Comparison of ENCODE assay signal across 8 cellular contexts in the genomic region with DNA sequence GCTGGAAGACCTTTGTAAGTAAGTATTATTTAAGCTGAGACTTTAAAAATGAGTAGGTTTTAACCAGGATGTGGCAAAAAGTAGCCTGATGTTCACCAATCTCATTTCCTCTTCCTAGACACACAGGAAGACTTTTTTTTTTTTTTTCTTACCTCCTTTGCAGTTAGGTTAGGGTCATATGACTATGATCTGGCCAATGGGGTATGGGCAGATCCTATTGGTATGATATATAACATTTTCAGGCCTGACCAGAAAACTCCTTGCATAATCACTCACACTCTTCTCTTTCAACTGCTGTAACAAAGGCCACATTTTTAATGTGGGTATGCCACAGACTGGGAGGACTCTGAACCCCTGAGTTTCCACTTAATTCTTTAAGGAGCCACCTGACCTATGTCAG. TPM values are rescaled to one million over a fixed set of nuclear protein-coding genes. Genes with fewer than 3 reads are reported as not detected.
DNase-seq lines count a peak whose midpoint lies in the region; ATAC-seq and TF ChIP-seq lines count a peak whose summit lies in the region.
"Had no signal": no experiment of that assay in that cellular context is flagged by ENCODE, and none has a peak within 500 bp of the region (broad histone marks: within the 10 kb centered on the region; RNA-seq: fewer than 3 reads in every experiment).

No MANE protein-coding gene starts in this region.

- no peaks in the 10 kb centered on the region for H3K27me3 Mint-ChIP-seq in activated CD8-positive, alpha-beta T cell treated with anti-CD3 and anti-CD28 coated beads for 36 hours

- H3K9me3 ChIP-seq in neuronal stem cell (replicated peaks in 1 of 2; ENCODE audit: control insufficient read depth in 2 of 2, insufficient read depth in 1 of 2, low read depth in 1 of 2, low read length in 2 of 2) (no peaks in the 10 kb centered on the region), uterus (no peaks in the 10 kb centered on the region)

- intact Hi-C loops in activated CD8-positive, alpha-beta T cell treated with anti-CD3 and anti-CD28 coated beads for 36 hours (cut with micrococcal nuclease), result loop anchor here (5.0 kb wide), 1 partner anchor 41 kb away; no protein-coding TSS in a partner anchor
- intact Hi-C loops in uterus (cut with DNase I; ENCODE audit: low total_unique reads), result loop anchor here (10.0 kb wide), 1 partner anchor 112 kb away; no protein-coding TSS in a partner anchor

- H3K4me2 ChIP-seq in KMS-11, result peak overlapping the region; percentile 25; the same call in 1 of the 2 replicates
- H3K4me2 ChIP-seq in neuronal stem cell (ENCODE audit: insufficient read depth, low read length, poor library complexity, severe bottlenecking), result no peak overlapping the region

- H3K36me3 ChIP-seq in KMS-11 (ENCODE audit: insufficient read depth) (no peaks in the 10 kb centered on the region), neuronal stem cell (replicated peaks in 1 of 2; ENCODE audit: control insufficient read depth in 2 of 2, insufficient read depth in 2 of 2, low read length in 2 of 2) (no peaks in the 10 kb centered on the region), uterus (no peaks in the 10 kb centered on the region)

- peaks cover 11% of the 10 kb centered on the region for H3K36me3 Mint-ChIP-seq in activated CD8-positive, alpha-beta T cell treated with anti-CD3 and anti-CD28 coated beads for 36 hours (ENCODE audit: low read depth)

- H3K9me3 Mint-ChIP-seq in activated CD8-positive, alpha-beta T cell treated with anti-CD3 and anti-CD28 coated beads for 36 hours, result peaks cover 9% of the 10 kb centered on the region

- no peak overlapping the region for H2BK12ac ChIP-seq in neuronal stem cell (ENCODE audit: low read length)

- H4K20me1 ChIP-seq in KMS-11 (ENCODE audit: insufficient read depth), result no peaks in the 10 kb centered on the region

- no peak overlapping the region for H3K4me3 ChIP-seq in GM12864 (ENCODE audit: low read depth, low read length)
- no peak overlapping the region for H3K4me3 ChIP-seq in KMS-11 (IDR thresholded peaks at IDR 0.05; ENCODE audit: insufficient read depth, low read depth, low read length)
- H3K4me3 ChIP-seq in neuronal stem cell (ENCODE audit: low read length in 2 of 2), result no peak overlapping the region
- no peak overlapping the region for H3K4me3 ChIP-seq in uterus

- peak; percentile 14 for ATAC-seq in activated CD8-positive, alpha-beta T cell treated with anti-CD3 and anti-CD28 coated beads for 36 hours
- no peak for ATAC-seq in GM18867 (IDR thresholded peaks at IDR 0.05; ENCODE audit: unreplicated experiment)

- no peak overlapping the region for H3K14ac ChIP-seq in neuronal stem cell (ENCODE audit: low read length)

- no peak overlapping the region for H3K9ac ChIP-seq in KMS-11
- no peak overlapping the region for H3K9ac ChIP-seq in neuronal stem cell (ENCODE audit: low read depth, low read length, poor library complexity)

- no peak for TF ChIP-seq CTCF in GM12864 (IDR thresholded peaks at IDR 0.05; ENCODE audit: low read depth, low read length, missing control alignments)
- no peak for TF ChIP-seq CTCF in KMS-11 (conservative IDR thresholded peaks at IDR 0.05; ENCODE audit: low read depth, low read length)
- no peak for TF ChIP-seq CTCF in activated CD8-positive, alpha-beta T cell treated with anti-CD3 and anti-CD28 coated beads for 36 hours (IDR thresholded peaks at IDR 0.05)
- no peak for TF ChIP-seq CTCF in uterus (IDR thresholded peaks at IDR 0.05)

- peaks cover 3% of the 10 kb centered on the region for H3K79me1 ChIP-seq in neuronal stem cell (ENCODE audit: low read depth, low read length)

- H3K4me1 Mint-ChIP-seq in activated CD8-positive, alpha-beta T cell treated with anti-CD3 and anti-CD28 coated beads for 36 hours (ENCODE audit: low read depth), result peaks cover 61% of the 10 kb centered on the region

- POLR2A ChIA-PET in activated CD8-positive, alpha-beta T cell treated with anti-CD3 and anti-CD28 coated beads for 36 hours (lab: Charles Lee), result interaction anchor here (0.6 to 9.2 kb wide), 3 partner anchors 15 to 133 kb away, joined by 5 to 113 read pairs (median 5); a partner anchor contains a TSS

- H3K27me3 ChIP-seq in KMS-11 (ENCODE audit: insufficient read depth, low read depth), result no peaks in the 10 kb centered on the region
- H3K27me3 ChIP-seq in neuronal stem cell (ENCODE audit: control insufficient read depth in 3 of 3, insufficient read depth in 3 of 3, low read depth in 1 of 3, low read length in 3 of 3), result no peaks in the 10 kb centered on the region
- H3K27me3 ChIP-seq in uterus, result no peaks in the 10 kb centered on the region

- no peak overlapping the region for H3K18ac ChIP-seq in neuronal stem cell (ENCODE audit: low read length)

- H3K4me1 ChIP-seq in KMS-11 (ENCODE audit: low read depth, poor library complexity, severe bottlenecking) (peaks cover 22% of the 10 kb centered on the region), neuronal stem cell (ENCODE audit: control insufficient read depth in 2 of 2, insufficient read depth in 1 of 2, low read depth in 1 of 2, low read length in 2 of 2) (peaks cover 2 to 3% of the 10 kb centered on the region in 2 donors), uterus (peaks cover 0 to 3% of the 10 kb centered on the region in 2 donors)

- no peak overlapping the region for H3K4ac ChIP-seq in neuronal stem cell (ENCODE audit: low read length)

- CTCF ChIA-PET in activated CD8-positive, alpha-beta T cell treated with anti-CD3 and anti-CD28 coated beads for 36 hours (lab: Charles Lee), result interaction anchor here (0.9 to 7.1 kb wide), 3 partner anchors 15 to 110 kb away, joined by 3 to 36 read pairs (median 3); a partner anchor contains a TSS

- no peak overlapping the region for H2BK5ac ChIP-seq in neuronal stem cell (ENCODE audit: low read length)

- no peak overlapping the region for H4K8ac ChIP-seq in neuronal stem cell (ENCODE audit: low read depth, low read length)

- H4K91ac ChIP-seq in neuronal stem cell (ENCODE audit: low read depth, low read length, poor library complexity), result no peak overlapping the region

- DNase-seq in GM12864 (ENCODE audit: low read depth), result peak; percentile 67
- peak; percentile 67 for DNase-seq in activated CD8-positive, alpha-beta T cell treated with anti-CD3 and anti-CD28 coated beads for 36 hours
- DNase-seq in neuronal stem cell (ENCODE audit: low spot score), result no peak
- no peak for DNase-seq in uterus
- no peak for DNase-seq in T-helper 9 cell
- DNase-seq: NCI-H1105 had no signal

- H2BK15ac ChIP-seq in neuronal stem cell (ENCODE audit: low read length), result no peak overlapping the region

- H2AFZ ChIP-seq in KMS-11 (ENCODE audit: low read depth) (peak overlapping the region; percentile 36; the same call in 1 of the 2 replicates), neuronal stem cell (ENCODE audit: low read length) (peak overlapping the region; percentile 32)

- no peak for TF ChIP-seq POLR2A in uterus (IDR thresholded peaks at IDR 0.05)

- no peak overlapping the region for H2AK5ac ChIP-seq in neuronal stem cell (ENCODE audit: low read depth, low read length)

- no peak overlapping the region for H2BK120ac ChIP-seq in neuronal stem cell (ENCODE audit: low read depth, low read length)

- H3K27ac Mint-ChIP-seq in activated CD8-positive, alpha-beta T cell treated with anti-CD3 and anti-CD28 coated beads for 36 hours, result peak overlapping the region; percentile 92

- H3K4me3 Mint-ChIP-seq in activated CD8-positive, alpha-beta T cell treated with anti-CD3 and anti-CD28 coated beads for 36 hours, result peak overlapping the region; percentile 25

- H3K27ac ChIP-seq in KMS-11, result no peak overlapping the region
- H3K27ac ChIP-seq in neuronal stem cell (replicated peaks; ENCODE audit: low read length), result no peak overlapping the region
- H3K27ac ChIP-seq in uterus, result no peak overlapping the region

- no peak overlapping the region for H3K23ac ChIP-seq in neuronal stem cell (ENCODE audit: low read depth, low read length, poor library complexity)

- no peaks in the 10 kb centered on the region for H3K79me2 ChIP-seq in KMS-11 (ENCODE audit: insufficient read depth, low read depth)

RNA-seq across cellular contexts. Expression of a gene that starts 2.7 kb away (rescaled TPM):
- 10 to 100 TPM; 12.8 to 12.9 TPM for total RNA-seq in activated CD8-positive, alpha-beta T cell treated with anti-CD3 and anti-CD28 coated beads for 36 hours
- 4.1 TPM for polyA plus RNA-seq in neuronal stem cell (2013, experiment 1 of 2)
- 3.8 TPM for polyA plus RNA-seq in neuronal stem cell (2013, experiment 2 of 2)
- total RNA-seq in uterus, result 10 to 100 TPM in 2 of 4 donors, 1 to 10 TPM in 2; 3.8 to 20.0 (median 14.8) TPM

RNA-seq across cellular contexts. Expression of a gene that starts 50.8 kb away (rescaled TPM):
- total RNA-seq in activated CD8-positive, alpha-beta T cell treated with anti-CD3 and anti-CD28 coated beads for 36 hours, result 10 to 100 TPM; 52.3 to 59.3 TPM
- 31.3 TPM for polyA plus RNA-seq in neuronal stem cell (2013, experiment 1 of 2)
- polyA plus RNA-seq in neuronal stem cell (2013, experiment 2 of 2), result 30.4 TPM
- total RNA-seq in uterus, result 10 to 100 TPM; 14.7 to 81.5 (median 61.6) TPM

Comparison
In these comparisons a context has a peak if more than half of its experiments do, and no peak if none do; other contexts are left out.
1. DNase-seq: peak in GM12864 (single experiment) and activated CD8-positive, alpha-beta T cell treated with anti-CD3 and anti-CD28 coated beads for 36 hours (single experiment); none in neuronal stem cell (single experiment), uterus (0 of 2) and T-helper 9 cell (single experiment).